Comparison of ENCODE assay signal across 26 cellular contexts in genomic region chr1:31042656-31043055, GRCh38. TPM values are rescaled to one million over a fixed set of nuclear protein-coding genes. Genes with fewer than 3 reads are reported as not detected.
A peak's percentile ranks its signal among the peaks of the same experiment; 100 is the strongest.
DNase-seq lines count a peak whose midpoint lies in the region; ATAC-seq, FAIRE-seq and TF ChIP-seq lines count a peak whose summit lies in the region.
"Had no signal": no experiment of that assay in that cellular context is flagged by ENCODE, and none has a peak within 500 bp of the region (broad histone marks: within the 10 kb centered on the region; RNA-seq: fewer than 3 reads in every experiment).

No MANE protein-coding gene starts in this region.

- no peak overlapping the region for H2AK5ac ChIP-seq in H9 (ENCODE audit: insufficient read length, low read length)

- H3K9me3 ChIP-seq in H9 (ENCODE audit: control insufficient read depth, low read depth, low read length) = no peaks in the 10 kb centered on the region
- H3K9me3 ChIP-seq in keratinocyte (ENCODE audit: control insufficient read depth, low read depth, low read length) = no peaks in the 10 kb centered on the region
- H3K9me3 ChIP-seq in thyroid gland = no peaks in the 10 kb centered on the region
- H3K9me3 ChIP-seq: Caco-2, SJSA1 had no signal

- H3K36me3 ChIP-seq in keratinocyte (ENCODE audit: control insufficient read depth in 2 of 2, extremely low read depth in 1 of 2, insufficient read depth in 2 of 2, low read length in 2 of 2) (peaks cover 1 to 22% of the 10 kb centered on the region in 2 experiments), thyroid gland (peaks cover 0 to 4% of the 10 kb centered on the region in 2 donors)

- H3K27ac Mint-ChIP-seq in H9 (peak overlapping the region; percentile 21 to 83 (median 60); a peak in 3 of 7 replicates), WTC11 (peak overlapping the region; percentile 58)
- H3K27ac Mint-ChIP-seq in stimulated activated memory B cell treated with anti-CD40 and anti-IgM and Interleukin-4, amounts not matched to agents 10 μg/mL and 1 μg/mL and 100 μg/mL, for 72 hours = peak overlapping the region; percentile 22
- H3K27ac Mint-ChIP-seq: CD8-positive, alpha-beta T cell had no signal

- no peak overlapping the region for H3K56ac ChIP-seq in H9 (ENCODE audit: insufficient read length, low read depth, low read length)

- H3K23ac ChIP-seq in H9 (ENCODE audit: insufficient read length, low read depth, low read length) = no peak overlapping the region

- H3K27me3 ChIP-seq in H9 (ENCODE audit: insufficient read depth, low read length) (no peaks in the 10 kb centered on the region), keratinocyte (ENCODE audit: control insufficient read depth, extremely low read depth, insufficient read depth, low read length) (no peaks in the 10 kb centered on the region), thyroid gland (no peaks in the 10 kb centered on the region)
- H3K27me3 ChIP-seq: SJSA1 had no signal

- no peak for TF ChIP-seq CTCF in H9 (conservative IDR thresholded peaks at IDR 0.05)
- no peak for TF ChIP-seq CTCF in WTC11 (IDR thresholded peaks at IDR 0.05)
- no peak for TF ChIP-seq CTCF in keratinocyte (optimal IDR thresholded peaks at IDR 0.05 in 1 of 3, IDR thresholded peaks at IDR 0.05 in 1 of 3, conservative IDR thresholded peaks at IDR 0.05 in 1 of 3; ENCODE audit: extremely low read depth in 1 of 3, insufficient read depth in 2 of 3, low read length in 3 of 3)
- TF ChIP-seq CTCF in thyroid gland (IDR thresholded peaks at IDR 0.05) = no peak

- H3K36me3 Mint-ChIP-seq in H9 (ENCODE audit: insufficient read depth in 1 of 3, low read depth in 3 of 3) (peaks cover 12 to 57% (median 56%) of the 10 kb centered on the region in 3 experiments; a peak in 6 of 7 replicates), WTC11 (peaks cover 25% of the 10 kb centered on the region)
- peaks cover 51% of the 10 kb centered on the region for H3K36me3 Mint-ChIP-seq in stimulated activated memory B cell treated with anti-CD40 and anti-IgM and Interleukin-4, amounts not matched to agents 10 μg/mL and 1 μg/mL and 100 μg/mL, for 72 hours

- H3K4me3 ChIP-seq in keratinocyte (ENCODE audit: control insufficient read depth in 2 of 3, extremely low read depth in 1 of 3, insufficient read depth in 2 of 3, low read depth in 1 of 3, low read length in 3 of 3) (no peak overlapping the region), thyroid gland (replicated peaks in 1 of 3) (no peak overlapping the region)
- H3K4me3 ChIP-seq: GM12878, K562, SJSA1 had no signal

- no peaks in the 10 kb centered on the region for H3K9me1 ChIP-seq in keratinocyte (ENCODE audit: control insufficient read depth, extremely low read depth, insufficient read depth, low read length)

- H3K27ac ChIP-seq in H9 (ENCODE audit: insufficient read length, low read depth, low read length) = no peak overlapping the region
- no peak overlapping the region for H3K27ac ChIP-seq in keratinocyte (ENCODE audit: control insufficient read depth, insufficient read depth, low read length)
- H3K27ac ChIP-seq in thyroid gland = no peak overlapping the region
- H3K27ac ChIP-seq: C4-2B, SJSA1 had no signal

- no peak overlapping the region for H4K8ac ChIP-seq in H9 (replicated peaks; ENCODE audit: insufficient read length, low read depth, low read length)

- H3T11ph ChIP-seq in H9 (ENCODE audit: low read length) = no peak overlapping the region

- H2BK15ac ChIP-seq in H9 (ENCODE audit: low read depth, low read length) = no peak overlapping the region

- no peak overlapping the region for H3K4me2 ChIP-seq in H9 (ENCODE audit: insufficient read depth, insufficient read length, low read length)
- H3K4me2 ChIP-seq in keratinocyte (ENCODE audit: control insufficient read depth, extremely low read depth, insufficient read depth, low read depth, low read length) = peak overlapping the region; percentile 14

- H3K4me1 ChIP-seq in H9 (ENCODE audit: insufficient read depth, low read length) = no peaks in the 10 kb centered on the region; the same call in 1 of the 2 replicates
- H3K4me1 ChIP-seq in keratinocyte (ENCODE audit: control insufficient read depth, extremely low read depth, insufficient read depth, low read length) = peaks cover 18% of the 10 kb centered on the region
- H3K4me1 ChIP-seq in thyroid gland = peaks cover 15 to 26% of the 10 kb centered on the region in 2 donors
- H3K4me1 ChIP-seq: Caco-2 had no signal

- peaks cover 17% of the 10 kb centered on the region for H3K79me1 ChIP-seq in H9 (ENCODE audit: insufficient read depth, low read depth, low read length, poor library complexity, severe bottlenecking)

- dilution Hi-C loops in keratinocyte (cut with MboI; ENCODE audit: extremely low pct_ligation_motif_present, low sequenced_read_pairs) = no loop called here

- no peak overlapping the region for H2BK12ac ChIP-seq in H9 (ENCODE audit: insufficient read length, low read depth, low read length)

- H4K5ac ChIP-seq in H9 (ENCODE audit: insufficient read length, low read depth, low read length) = no peak overlapping the region

- no peak overlapping the region for H2BK20ac ChIP-seq in H9 (ENCODE audit: low read depth, low read length, poor library complexity, severe bottlenecking)

- H3K4ac ChIP-seq in H9 (ENCODE audit: low read depth, low read length) = no peak overlapping the region

- H3K79me2 ChIP-seq in H9 (ENCODE audit: insufficient read depth, low read length) = peaks cover 67% of the 10 kb centered on the region
- peaks cover 98% of the 10 kb centered on the region for H3K79me2 ChIP-seq in keratinocyte (ENCODE audit: control insufficient read depth, insufficient read depth, low read length)

- no peak overlapping the region for H2BK5ac ChIP-seq in H9 (ENCODE audit: insufficient read length, low read length)

- whole genome bisulfite sequencing in H9 (ENCODE audit: extremely low coverage, insufficient read length, low lambda C conversion rate) = no CpG with 5 or more reads among the region's 6 CpGs
- WGBS in thyroid gland, 2 donors = 74 to 81% methylated on average over 6 of the region's 6 CpGs

- H2AFZ ChIP-seq in H9 (ENCODE audit: low read length) = no peak overlapping the region
- no peak overlapping the region for H2AFZ ChIP-seq in keratinocyte (ENCODE audit: control insufficient read depth, low read length)

- TF ChIP-seq POLR2A in thyroid gland (IDR thresholded peaks at IDR 0.05) = no peak

- CTCF ChIA-PET in WTC11 (lab: Charles Lee) = no interaction called here

- no peak overlapping the region for H3K18ac ChIP-seq in H9 (ENCODE audit: insufficient read length, low read depth, low read length)

- intact Hi-C loops in thyroid gland (cut with DNase I) = no loop called here

- H4K91ac ChIP-seq in H9 (ENCODE audit: insufficient read length, low read depth, low read length) = no peak overlapping the region

- no peak for DNase-seq in H9
- DNase-seq in WTC11 (ENCODE audit: low spot score) = no peak
- DNase-seq in keratinocyte (ENCODE audit: low read depth, low spot score) = no peak
- DNase-seq in urothelium cell line (ENCODE audit: low spot score) = no peak
- DNase-seq in thyroid gland = no peak
- DNase-seq: Caco-2; CD8-positive, alpha-beta T cell; EL; GDM1; GOT3; Kasumi-1; NCI-H1105 treated with DMSO at 0.1 percent for 48 hours; NCI-H146; NCI-H1930; NCI-H2107; NCI-H446 treated with DMSO at 0.1 percent for 48 hours; NCI-H526; Right ventricle myocardium superior; RPMI8226 had no signal

- no peaks in the 10 kb centered on the region for H4K20me1 ChIP-seq in H9 (ENCODE audit: control insufficient read depth, insufficient read depth, insufficient read length)
- peaks cover 36% of the 10 kb centered on the region for H4K20me1 ChIP-seq in keratinocyte (ENCODE audit: control insufficient read depth, extremely low read depth, insufficient read depth, low read length)

- H3K23me2 ChIP-seq in H9 (ENCODE audit: insufficient read length, low read depth, low read length, poor library complexity, severe bottlenecking) = no peaks in the 10 kb centered on the region

- H3K27me3 Mint-ChIP-seq in H9 (ENCODE audit: low read depth) (no peaks in the 10 kb centered on the region), WTC11 (ENCODE audit: low read depth) (no peaks in the 10 kb centered on the region)
- no peaks in the 10 kb centered on the region for H3K27me3 Mint-ChIP-seq in stimulated activated memory B cell treated with anti-CD40 and anti-IgM and Interleukin-4, amounts not matched to agents 10 μg/mL and 1 μg/mL and 100 μg/mL, for 72 hours

- ATAC-seq in WTC11 (no peak), HG02840 (IDR thresholded peaks at IDR 0.05; ENCODE audit: low FRiP score, unreplicated experiment) (no peak)
- no peak for ATAC-seq in stimulated activated memory B cell treated with anti-CD40 and anti-IgM and Interleukin-4, amounts not matched to agents 10 μg/mL and 1 μg/mL and 100 μg/mL, for 72 hours
- ATAC-seq: CD8-positive, alpha-beta T cell; GM12878; HCT116; K562 had no signal

- no peak for FAIRE-seq in keratinocyte (lab: Jason Lieb, UNC)
- FAIRE-seq in urothelium cell line (lab: Jason Lieb, UNC) = no peak
- FAIRE-seq: GM12878, K562 had no signal

- H3K4me3 Mint-ChIP-seq in H9 (no peak overlapping the region), WTC11 (no peak overlapping the region)
- H3K4me3 Mint-ChIP-seq in stimulated activated memory B cell treated with anti-CD40 and anti-IgM and Interleukin-4, amounts not matched to agents 10 μg/mL and 1 μg/mL and 100 μg/mL, for 72 hours = no peak overlapping the region
- H3K4me3 Mint-ChIP-seq: CD8-positive, alpha-beta T cell had no signal

- H3K9ac ChIP-seq in H9 (ENCODE audit: extremely low read depth, insufficient read length, low read length) (no peak overlapping the region), keratinocyte (ENCODE audit: control insufficient read depth, extremely low read depth, insufficient read depth, low read length) (no peak overlapping the region)

- no peak overlapping the region for H3K14ac ChIP-seq in H9 (ENCODE audit: insufficient read depth, low read length)

- POLR2A ChIA-PET in WTC11 (lab: Charles Lee) = interaction anchor here (0.7 kb wide), 1 partner anchor 226 kb away, joined by 3 read pairs; no protein-coding TSS in a partner anchor

- no peaks in the 10 kb centered on the region; a peak in 1 of 5 replicates for H3K9me3 Mint-ChIP-seq in H9
- H3K9me3 Mint-ChIP-seq in WTC11 = no peaks in the 10 kb centered on the region
- no peaks in the 10 kb centered on the region for H3K9me3 Mint-ChIP-seq in stimulated activated memory B cell treated with anti-CD40 and anti-IgM and Interleukin-4, amounts not matched to agents 10 μg/mL and 1 μg/mL and 100 μg/mL, for 72 hours
- H3K9me3 Mint-ChIP-seq: CD8-positive, alpha-beta T cell had no signal

- H3K4me1 Mint-ChIP-seq in H9 = peaks cover 21 to 30% of the 10 kb centered on the region in 2 experiments
- peaks cover 38% of the 10 kb centered on the region for H3K4me1 Mint-ChIP-seq in WTC11
- peaks cover 57% of the 10 kb centered on the region for H3K4me1 Mint-ChIP-seq in stimulated activated memory B cell treated with anti-CD40 and anti-IgM and Interleukin-4, amounts not matched to agents 10 μg/mL and 1 μg/mL and 100 μg/mL, for 72 hours

- H2BK120ac ChIP-seq in H9 (ENCODE audit: low read depth, low read length, poor library complexity, severe bottlenecking) = no peak overlapping the region

RNA-seq across cellular contexts. Expression of gene PUM1, which starts 22.9 kb away (rescaled TPM):
- total RNA-seq in H9 (2021) = 158 and 164 TPM in 2 replicates
- total RNA-seq in WTC11 (2021) = 142 to 151 TPM (median 147 TPM) in 3 replicates
- polyA plus RNA-seq in keratinocyte = 64.0 to 86.4 TPM (median 68.6 TPM) in 3 replicates
- 56.7 TPM for polyA plus RNA-seq in keratinocyte (2011; ENCODE audit: low read depth)
- 53.6 and 62.4 TPM in 2 replicates for polyA plus RNA-seq in keratinocyte (2011; cell fraction: cytosol; rRNA removed)
- 145 and 192 TPM in 2 replicates for polyA plus RNA-seq in keratinocyte (2011; cell fraction: nucleus; rRNA removed)
- polyA plus RNA-seq in keratinocyte (2012; ENCODE audit: low replicate concordance) = 41.4 and 57.5 TPM in 2 replicates
- polyA minus RNA-seq in keratinocyte = 299 to 558 TPM (median 361 TPM) in 3 replicates
- polyA minus RNA-seq in keratinocyte (2011; cell fraction: cytosol; rRNA and poly(A)+ RNA removed) = 75.8 TPM
- polyA minus RNA-seq in keratinocyte (2011; cell fraction: nucleus; rRNA and poly(A)+ RNA removed) = 119 and 208 TPM in 2 replicates
- 100 to 1,000 TPM; 118 to 191 (median 132) TPM for total RNA-seq in thyroid gland
